18 cellular contexts compared by ENCODE assay signal in genomic region chr13:45411631-45412030, GRCh38. TPM values are rescaled to one million over a fixed set of nuclear protein-coding genes. Genes with fewer than 3 reads are reported as not detected.
A peak's percentile ranks its signal among the peaks of the same experiment; 100 is the strongest.
DNase-seq lines count a peak whose midpoint lies in the region; ATAC-seq and TF ChIP-seq lines count a peak whose summit lies in the region.
"Had no signal": no experiment of that assay in that cellular context is flagged by ENCODE, and none has a peak within 500 bp of the region (broad histone marks: within the 10 kb centered on the region; RNA-seq: fewer than 3 reads in every experiment).

No MANE protein-coding gene starts in this region.

- H2BK12ac ChIP-seq in neuronal stem cell (ENCODE audit: low read length), result no peak overlapping the region

- H2AK5ac ChIP-seq in neuronal stem cell (ENCODE audit: low read depth, low read length), result no peak overlapping the region

- H3K27me3 ChIP-seq in heart left ventricle (no peaks in the 10 kb centered on the region), neuronal stem cell (ENCODE audit: control insufficient read depth in 3 of 3, insufficient read depth in 3 of 3, low read depth in 1 of 3, low read length in 3 of 3) (peaks cover 0 to 2% (median 0%) of the 10 kb centered on the region in 3 experiments), upper lobe of right lung (no peaks in the 10 kb centered on the region)
- H3K27me3 ChIP-seq: BLaER1 treated with 17β-estradiol and CSF1 and Interleukin-3, amounts not matched to agents 10 nM and 100 nM had no signal

- DNase-seq in heart left ventricle (no peak), Right ventricle myocardium superior (no peak), nephron progenitor cell (no peak), ureter (ENCODE audit: low spot score) (peak; percentile 39), neuronal stem cell (ENCODE audit: low spot score) (no peak), upper lobe of right lung (no peak)
- DNase-seq: GDM1; NCI-H187 treated with DMSO at 0.1 percent for 48 hours; NCI-H345; NCI-H69; NK-92 treated with Interleukin-12 subunit alpha and Interleukin-12 subunit beta, amount 100 ng/mL, for 24 hours; OCI-M1 had no signal

- no peak overlapping the region for H3K9ac ChIP-seq in neuronal stem cell (ENCODE audit: low read depth, low read length, poor library complexity)
- H3K9ac ChIP-seq: BLaER1 treated with 17β-estradiol and CSF1 and Interleukin-3, amounts not matched to agents 10 nM and 100 nM had no signal

- H2BK5ac ChIP-seq in neuronal stem cell (ENCODE audit: low read length), result no peak overlapping the region

- H3K4me1 Mint-ChIP-seq in activated T-helper 17 cell treated with anti-CD3 and anti-CD28 coated beads, Interleukin-2, amount 50 U/mL, for 72 hours, result peaks cover 20% of the 10 kb centered on the region
- H3K4me1 Mint-ChIP-seq in nephron progenitor cell, result peaks cover 29% of the 10 kb centered on the region

- no peak overlapping the region for H3K23ac ChIP-seq in neuronal stem cell (ENCODE audit: low read depth, low read length, poor library complexity)

- H2BK120ac ChIP-seq in neuronal stem cell (ENCODE audit: low read depth, low read length), result no peak overlapping the region

- H3K9me3 ChIP-seq in heart left ventricle, result no peaks in the 10 kb centered on the region
- no peaks in the 10 kb centered on the region for H3K9me3 ChIP-seq in neuronal stem cell (replicated peaks in 1 of 2; ENCODE audit: control insufficient read depth in 2 of 2, insufficient read depth in 1 of 2, low read depth in 1 of 2, low read length in 2 of 2)
- H3K9me3 ChIP-seq in upper lobe of right lung, result no peaks in the 10 kb centered on the region
- H3K9me3 ChIP-seq: A549; BLaER1 treated with 17β-estradiol and CSF1 and Interleukin-3, amounts not matched to agents 10 nM and 100 nM had no signal

- no peak overlapping the region for H3K4ac ChIP-seq in neuronal stem cell (ENCODE audit: low read length)

- peaks cover 48% of the 10 kb centered on the region for H3K36me3 Mint-ChIP-seq in activated T-helper 17 cell treated with anti-CD3 and anti-CD28 coated beads, Interleukin-2, amount 50 U/mL, for 72 hours (ENCODE audit: low read depth)
- peaks cover 33% of the 10 kb centered on the region for H3K36me3 Mint-ChIP-seq in nephron progenitor cell (ENCODE audit: low read depth)

- ATAC-seq in heart left ventricle (no peak), Right ventricle myocardium superior (ENCODE audit: poor library complexity) (no peak), upper lobe of right lung (no peak)
- no peak for ATAC-seq in activated T-helper 17 cell treated with anti-CD3 and anti-CD28 coated beads, Interleukin-2, amount 50 U/mL, for 72 hours (replicated peaks)
- ATAC-seq: A549, GM12878, HCT116, K562 had no signal

- H4K8ac ChIP-seq in neuronal stem cell (ENCODE audit: low read depth, low read length), result no peak overlapping the region

- H3K79me1 ChIP-seq in neuronal stem cell (ENCODE audit: low read depth, low read length), result peaks cover 1% of the 10 kb centered on the region

- H3K9me3 Mint-ChIP-seq in activated T-helper 17 cell treated with anti-CD3 and anti-CD28 coated beads, Interleukin-2, amount 50 U/mL, for 72 hours, result no peaks in the 10 kb centered on the region
- no peaks in the 10 kb centered on the region for H3K9me3 Mint-ChIP-seq in nephron progenitor cell

- H3K36me3 ChIP-seq in heart left ventricle, result peaks cover 0 to 50% (median 42%) of the 10 kb centered on the region in 9 donors
- H3K36me3 ChIP-seq in neuronal stem cell (replicated peaks in 1 of 2; ENCODE audit: control insufficient read depth in 2 of 2, insufficient read depth in 2 of 2, low read length in 2 of 2), result peaks cover 2 to 33% of the 10 kb centered on the region in 2 donors
- peaks cover 46% of the 10 kb centered on the region for H3K36me3 ChIP-seq in upper lobe of right lung

- H3K27ac ChIP-seq in heart left ventricle (peak overlapping the region in 11 of 12 donors; percentile 54 to 96 (median 79)), neuronal stem cell (replicated peaks; ENCODE audit: low read length) (no peak overlapping the region), upper lobe of right lung (no peak overlapping the region)
- H3K27ac ChIP-seq: BLaER1 treated with 17β-estradiol and CSF1 and Interleukin-3, amounts not matched to agents 10 nM and 100 nM had no signal

- H3K27me3 Mint-ChIP-seq in activated T-helper 17 cell treated with anti-CD3 and anti-CD28 coated beads, Interleukin-2, amount 50 U/mL, for 72 hours, result no peaks in the 10 kb centered on the region
- no peaks in the 10 kb centered on the region for H3K27me3 Mint-ChIP-seq in nephron progenitor cell (ENCODE audit: low read depth, poor library complexity)

- TF ChIP-seq CTCF in heart left ventricle (IDR thresholded peaks at IDR 0.05) (no peak), nephron progenitor cell (IDR thresholded peaks at IDR 0.05) (no peak), upper lobe of right lung (IDR thresholded peaks at IDR 0.05) (no peak)

- peak overlapping the region; percentile 45 for H3K27ac Mint-ChIP-seq in activated T-helper 17 cell treated with anti-CD3 and anti-CD28 coated beads, Interleukin-2, amount 50 U/mL, for 72 hours
- peak overlapping the region; percentile 20 for H3K27ac Mint-ChIP-seq in nephron progenitor cell

- TF ChIP-seq POLR2A in heart left ventricle (IDR thresholded peaks at IDR 0.05), result no peak

- no peak overlapping the region for H2BK15ac ChIP-seq in neuronal stem cell (ENCODE audit: low read length)

- 68 to 77% (median 70%) methylated on average over 4 of the region's 4 CpGs for WGBS in heart left ventricle, 4 donors
- WGBS in neuronal stem cell (ENCODE audit: extremely low coverage in 2 of 2, insufficient read length in 2 of 2, insufficient replicate concordance in 1 of 2), 2 donors, result no CpG with 5 or more reads among the region's 4 CpGs

- H3K4me1 ChIP-seq in heart left ventricle (peaks cover 3 to 48% (median 31%) of the 10 kb centered on the region in 12 donors), neuronal stem cell (ENCODE audit: control insufficient read depth in 2 of 2, insufficient read depth in 1 of 2, low read depth in 1 of 2, low read length in 2 of 2) (no peaks in the 10 kb centered on the region), upper lobe of right lung (peaks cover 27% of the 10 kb centered on the region)

- H3K4me3 ChIP-seq in heart left ventricle, result no peak overlapping the region
- H3K4me3 ChIP-seq in neuronal stem cell (ENCODE audit: low read length in 2 of 2), result no peak overlapping the region
- H3K4me3 ChIP-seq in upper lobe of right lung, result no peak overlapping the region
- H3K4me3 ChIP-seq: A549; BLaER1 treated with 17β-estradiol and CSF1 and Interleukin-3, amounts not matched to agents 10 nM and 100 nM; GM12878; K562 had no signal

- H3K18ac ChIP-seq in neuronal stem cell (ENCODE audit: low read length), result no peak overlapping the region

- H2AFZ ChIP-seq in neuronal stem cell (ENCODE audit: low read length), result no peak overlapping the region

- no peak overlapping the region for H3K4me2 ChIP-seq in neuronal stem cell (ENCODE audit: insufficient read depth, low read length, poor library complexity, severe bottlenecking)
- H3K4me2 ChIP-seq: A549; BLaER1 treated with 17β-estradiol and CSF1 and Interleukin-3, amounts not matched to agents 10 nM and 100 nM had no signal

- no peak overlapping the region for H4K91ac ChIP-seq in neuronal stem cell (ENCODE audit: low read depth, low read length, poor library complexity)

- intact Hi-C loops in heart left ventricle (cut with DNase I) (loop anchor here in 1 of 10 donors (2.0 kb wide), 1 partner anchor 53 kb away; the partner anchor contains the start of gene COG3), Right ventricle myocardium superior (cut with DNase I) (no loop called here), upper lobe of right lung (cut with DNase I) (no loop called here)

- no peak overlapping the region for H3K4me3 Mint-ChIP-seq in activated T-helper 17 cell treated with anti-CD3 and anti-CD28 coated beads, Interleukin-2, amount 50 U/mL, for 72 hours
- no peak overlapping the region for H3K4me3 Mint-ChIP-seq in nephron progenitor cell

- no peak overlapping the region for H3K14ac ChIP-seq in neuronal stem cell (ENCODE audit: low read length)

RNA-seq across cellular contexts. Expression of gene SLC25A30, which starts 6.5 kb away (rescaled TPM):
- total RNA-seq in heart left ventricle (100 to 1,000 TPM in 6 of 9 donors, 10 to 100 TPM in 3; 56.9 to 208 (median 128) TPM), Right ventricle myocardium superior (142 TPM), ureter (16.8 TPM), upper lobe of right lung (31.4 TPM)
- polyA plus RNA-seq in heart left ventricle, result 10 to 100 TPM; 27.9 to 51.6 TPM
- total RNA-seq in activated T-helper 17 cell treated with anti-CD3 and anti-CD28 coated beads, Interleukin-2, amount 50 U/mL, for 72 hours, result 10 to 100 TPM; 13.6 to 20.5 TPM
- polyA plus RNA-seq in neuronal stem cell (2013, experiment 1 of 2), result 8.0 TPM
- 9.0 TPM for polyA plus RNA-seq in neuronal stem cell (2013, experiment 2 of 2)

RNA-seq across cellular contexts. Expression of gene COG3, which starts 53.1 kb away (rescaled TPM):
- total RNA-seq in heart left ventricle, result 10 to 100 TPM; 12.6 to 23.1 (median 15.5) TPM
- 10 to 100 TPM in 1 of 2 donors, 1 to 10 TPM in 1; 7.7 to 15.2 TPM for polyA plus RNA-seq in heart left ventricle
- total RNA-seq in Right ventricle myocardium superior, result 12.9 TPM
- 10 to 100 TPM; 22.5 to 24.4 TPM for total RNA-seq in activated T-helper 17 cell treated with anti-CD3 and anti-CD28 coated beads, Interleukin-2, amount 50 U/mL, for 72 hours
- 54.9 TPM for total RNA-seq in ureter
- polyA plus RNA-seq in neuronal stem cell (2013, experiment 1 of 2), result 11.3 TPM
- polyA plus RNA-seq in neuronal stem cell (2013, experiment 2 of 2), result 9.8 TPM
- 26.4 TPM for total RNA-seq in upper lobe of right lung

Comparison
In these comparisons a context has a peak if more than half of its experiments do, and no peak if none do; other contexts are left out.
1. H3K27ac ChIP-seq: peak in heart left ventricle (11 of 12); none in neuronal stem cell (single experiment) and upper lobe of right lung (single experiment).